7 cellular contexts compared by ENCODE assay signal in genomic region chr11:1453611-1454386, GRCh38. TPM values are rescaled to one million over a fixed set of nuclear protein-coding genes. Genes with fewer than 3 reads are reported as not detected.
DNase-seq lines count a peak whose midpoint lies in the region; ATAC-seq lines count a peak whose summit lies in the region.

No MANE protein-coding gene starts in this region.

- H3K27me3 Mint-ChIP-seq in activated naive CD8-positive, alpha-beta T cell treated with anti-CD3 and anti-CD28 coated beads, Interleukin-2, amount 50 U/mL, for 24 hours: no peaks in the 10 kb centered on the region
- H3K27me3 Mint-ChIP-seq in naive B cell: no peaks in the 10 kb centered on the region

- no peaks in the 10 kb centered on the region for H3K9me3 Mint-ChIP-seq in activated naive CD8-positive, alpha-beta T cell treated with anti-CD3 and anti-CD28 coated beads, Interleukin-2, amount 50 U/mL, for 24 hours
- H3K9me3 Mint-ChIP-seq in naive B cell: no peaks in the 10 kb centered on the region

- H3K4me1 Mint-ChIP-seq in activated naive CD8-positive, alpha-beta T cell treated with anti-CD3 and anti-CD28 coated beads, Interleukin-2, amount 50 U/mL, for 24 hours: no peaks in the 10 kb centered on the region
- peaks cover 0 to 5% (median 1%) of the 10 kb centered on the region in 3 donors for H3K4me1 Mint-ChIP-seq in naive B cell

- H3K27ac Mint-ChIP-seq in activated naive CD8-positive, alpha-beta T cell treated with anti-CD3 and anti-CD28 coated beads, Interleukin-2, amount 50 U/mL, for 24 hours: no peak overlapping the region
- no peak overlapping the region for H3K27ac Mint-ChIP-seq in naive B cell

- ATAC-seq in HG03175 (IDR thresholded peaks at IDR 0.05; ENCODE audit: unreplicated experiment) (peak; percentile 58), naive B cell (ENCODE audit: low read depth in 2 of 2) (peak; percentile 75 to 77)
- ATAC-seq in activated naive CD8-positive, alpha-beta T cell treated with anti-CD3 and anti-CD28 coated beads, Interleukin-2, amount 50 U/mL, for 24 hours: no peak

- H3K4me3 Mint-ChIP-seq in activated naive CD8-positive, alpha-beta T cell treated with anti-CD3 and anti-CD28 coated beads, Interleukin-2, amount 50 U/mL, for 24 hours: no peak overlapping the region
- no peak overlapping the region for H3K4me3 Mint-ChIP-seq in naive B cell

- DNase-seq in ELR (ENCODE audit: low read depth) (peak; percentile 28), naive B cell (peak; percentile 19), inferior parietal cortex (ENCODE audit: extremely low spot score) (no peak), kidney glomerular epithelial cell (lab: John Stamatoyannopoulos, UW) (no peak), SIG-M5 treated with dmso at 0.1 percent for 504 hours (lab: John Stamatoyannopoulos, UW; ENCODE audit: unreplicated experiment) (no peak)
- peak; percentile 12 for DNase-seq in activated naive CD8-positive, alpha-beta T cell treated with anti-CD3 and anti-CD28 coated beads, Interleukin-2, amount 50 U/mL, for 24 hours

- H3K36me3 Mint-ChIP-seq in activated naive CD8-positive, alpha-beta T cell treated with anti-CD3 and anti-CD28 coated beads, Interleukin-2, amount 50 U/mL, for 24 hours (ENCODE audit: low read depth): no peaks in the 10 kb centered on the region
- H3K36me3 Mint-ChIP-seq in naive B cell: no peaks in the 10 kb centered on the region

RNA-seq across cellular contexts. Expression of gene MOB2, which starts 32.8 kb away (rescaled TPM):
- 10 to 100 TPM; 29.7 to 50.8 (median 33.2) TPM for polyA plus RNA-seq in naive B cell (ENCODE audit: low read depth in 6 of 6)

Comparison
In these comparisons a context has a peak if more than half of its experiments do, and no peak if none do; other contexts are left out.
1. DNase-seq: peak in ELR (single experiment), activated naive CD8-positive, alpha-beta T cell treated with anti-CD3 and anti-CD28 coated beads, Interleukin-2, amount 50 U/mL, for 24 hours (single experiment) and naive B cell (single experiment); none in inferior parietal cortex (single experiment), kidney glomerular epithelial cell (single experiment) and SIG-M5 treated with dmso at 0.1 percent for 504 hours (single experiment).